8 cellular contexts compared by ENCODE assay signal in the genomic region with DNA sequence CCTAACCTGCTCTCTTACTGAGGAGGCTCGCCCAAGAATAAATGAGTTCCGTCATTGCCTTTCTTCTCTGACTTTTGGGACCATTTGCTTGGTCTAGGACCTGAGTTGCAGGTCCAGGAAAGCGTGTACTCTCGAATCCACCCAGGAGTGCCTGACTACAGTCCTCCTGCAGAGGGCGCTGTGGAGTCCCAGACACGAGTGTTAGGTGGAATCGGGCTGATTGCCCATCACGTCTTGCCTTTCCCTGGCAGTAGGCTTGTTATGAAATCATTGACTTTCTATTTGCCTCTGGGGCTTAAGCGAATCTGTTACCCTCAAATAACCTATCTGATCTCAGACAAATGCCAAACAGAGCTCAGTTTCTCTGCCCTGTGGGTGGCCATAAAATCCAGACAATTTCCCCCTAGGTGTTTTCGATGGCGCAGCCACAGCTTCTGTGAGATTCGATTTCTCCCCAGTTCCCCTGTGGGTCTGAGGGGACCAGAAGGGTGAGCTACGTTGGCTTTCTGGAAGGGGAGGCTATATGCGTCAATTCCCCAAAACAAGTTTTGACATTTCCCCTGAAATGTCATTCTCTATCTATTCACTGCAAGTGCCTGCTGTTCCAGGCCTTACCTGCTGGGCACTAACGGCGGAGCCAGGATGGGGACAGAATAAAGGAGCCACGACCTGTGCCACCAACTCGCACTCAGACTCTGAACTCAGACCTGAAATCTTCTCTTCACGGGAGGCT. TPM values are rescaled to one million over a fixed set of nuclear protein-coding genes. Genes with fewer than 3 reads are reported as not detected.
A peak's percentile ranks its signal among the peaks of the same experiment; 100 is the strongest.
DNase-seq lines count a peak whose midpoint lies in the region; ATAC-seq, FAIRE-seq and TF ChIP-seq lines count a peak whose summit lies in the region.
"Had no signal": no experiment of that assay in that cellular context is flagged by ENCODE, and none has a peak within 500 bp of the region (broad histone marks: within the 10 kb centered on the region; RNA-seq: fewer than 3 reads in every experiment).

A gene with protein sequence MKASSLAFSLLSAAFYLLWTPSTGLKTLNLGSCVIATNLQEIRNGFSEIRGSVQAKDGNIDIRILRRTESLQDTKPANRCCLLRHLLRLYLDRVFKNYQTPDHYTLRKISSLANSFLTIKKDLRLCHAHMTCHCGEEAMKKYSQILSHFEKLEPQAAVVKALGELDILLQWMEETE (plus strand): TSS at position 685 of the 733 bp plus-strand sequence. CDS start 230 bp downstream, outside the sequence.

- H3K27me3 ChIP-seq in breast epithelium: no peaks in the 10 kb centered on the region

- intact Hi-C loops in breast epithelium (cut with DNase I; ENCODE audit: low total_unique reads): no loop called here

- H3K4me3 ChIP-seq in WI38 (ENCODE audit: low read depth, low read length) (no peak within 1 kb of the TSS), breast epithelium (no peak within 1 kb of the TSS)

- TF ChIP-seq CTCF in WI38 (IDR thresholded peaks at IDR 0.05; ENCODE audit: low read depth, low read length) (peak; percentile 95), breast epithelium (IDR thresholded peaks at IDR 0.05) (peak; percentile 56 to 89 (median 73))

- no peaks in the 10 kb centered on the region for H3K36me3 ChIP-seq in breast epithelium

- no peaks in the 10 kb centered on the region for H3K4me1 ChIP-seq in breast epithelium

- no peaks in the 10 kb centered on the region for H3K9me3 ChIP-seq in breast epithelium

- ATAC-seq in GM19463 (IDR thresholded peaks at IDR 0.05; ENCODE audit: unreplicated experiment): no peak

- peak within 1 kb of the TSS; percentile 68 to 71 for H3K27ac ChIP-seq in breast epithelium

- no peak for TF ChIP-seq POLR2A in GM12891 (IDR thresholded peaks at IDR 0.05; ENCODE audit: low read depth, low read length)
- no peak for TF ChIP-seq POLR2A in breast epithelium (IDR thresholded peaks at IDR 0.05)

- DNase-seq in GM12891 (ENCODE audit: insufficient read length, low spot score) (peak; percentile 25), NCI-H146 (lab: John Stamatoyannopoulos, UW) (peak; percentile 66), breast epithelium (ENCODE audit: low spot score in 2 of 2) (peak; percentile 86 to 93), kidney glomerular epithelial cell (lab: John Stamatoyannopoulos, UW) (peak; percentile 18)
- DNase-seq in stimulated activated CD4-positive, alpha-beta T cell treated with anti-CD3 and anti-CD28 coated beads, Interleukin-4, amount 100 ng/mL, for 24 hours: peak; percentile 91

- FAIRE-seq in GM12891 (lab: Jason Lieb, UNC): peak; percentile 90

TF ChIP-seq in GM12891, 5 proteins besides CTCF, POLR2A, EP300 and RAD21:
- TF ChIP-seq POLR2AphosphoS5 (IDR thresholded peaks at IDR 0.05; ENCODE audit: low read depth, low read length) (no peak), TAF1 (IDR thresholded peaks at IDR 0.05; ENCODE audit: low read depth, low read length) (no peak), POU2F2 (IDR thresholded peaks at IDR 0.05; ENCODE audit: low read depth, low read length) (no peak), PAX5 (IDR thresholded peaks at IDR 0.05; ENCODE audit: insufficient read depth, low read length, severe bottlenecking) (no peak), SPI1 (IDR thresholded peaks at IDR 0.05; ENCODE audit: low read depth, low read length) (no peak)
TF ChIP-seq in GM12891: peak in this region for 0.

RNA-seq across cellular contexts. Expression of the gene that starts here (rescaled TPM):
- polyA plus RNA-seq in GM12891 (2012; ENCODE audit: low read depth, missing spikeins): not detected
- 1 to 10 TPM in 1 of 3 donors, not detected in 2; 1.5 TPM for total RNA-seq in breast epithelium
- total RNA-seq: mononuclear cell had no signal

Comparison
In these comparisons a context has a peak if more than half of its experiments do, and no peak if none do; other contexts are left out.
1. DNase-seq: peak in every context shown above with its lines; median percentile 91 in stimulated activated CD4-positive, alpha-beta T cell treated with anti-CD3 and anti-CD28 coated beads, Interleukin-4, amount 100 ng/mL, for 24 hours; 90 in breast epithelium; 66 in NCI-H146; 25 in GM12891; 18 in kidney glomerular epithelial cell.